17 cellular contexts compared by ENCODE assay signal in the genomic region with DNA sequence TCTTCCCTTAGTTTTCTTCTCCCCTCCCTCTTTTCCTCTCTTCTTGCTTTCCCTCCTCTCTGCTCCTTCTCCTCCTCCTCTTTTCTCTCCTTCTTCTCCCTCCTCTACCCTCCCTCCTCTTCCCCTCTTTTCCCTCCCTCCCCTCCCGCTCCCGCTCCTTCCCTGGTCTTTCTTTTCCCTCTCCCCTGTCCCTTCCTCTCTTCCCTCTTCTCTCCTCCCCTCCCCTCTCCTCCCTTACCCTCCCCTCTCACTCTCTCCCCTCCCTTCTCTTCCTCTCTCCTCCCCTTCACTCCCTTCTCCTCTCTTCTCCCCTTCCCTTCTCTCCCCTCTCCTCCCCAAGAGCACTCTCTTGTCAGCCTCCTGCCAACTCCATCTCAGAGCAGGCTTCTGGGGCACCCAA. TPM values are rescaled to one million over a fixed set of nuclear protein-coding genes. Genes with fewer than 3 reads are reported as not detected.
DNase-seq lines count a peak whose midpoint lies in the region; ATAC-seq and TF ChIP-seq lines count a peak whose summit lies in the region.
"Had no signal": no experiment of that assay in that cellular context is flagged by ENCODE, and none has a peak within 500 bp of the region (broad histone marks: within the 10 kb centered on the region; RNA-seq: fewer than 3 reads in every experiment).

No MANE protein-coding gene starts in this region.

- no peaks in the 10 kb centered on the region for H3F3A ChIP-seq in neural progenitor cell (ENCODE audit: low read depth)

- peaks cover 3% of the 10 kb centered on the region for H3K4me1 ChIP-seq in neural progenitor cell

- POLR2A ChIA-PET in WTC11 (lab: Charles Lee): no interaction called here

- no peak overlapping the region for H2AFZ ChIP-seq in neural progenitor cell (replicated peaks)
- H2AFZ ChIP-seq: GM23248 had no signal

- H3K36me3 Mint-ChIP-seq in WTC11 (no peaks in the 10 kb centered on the region), neural progenitor cell (no peaks in the 10 kb centered on the region)
- H3K36me3 Mint-ChIP-seq: CD4-positive, alpha-beta memory T cell had no signal

- no peaks in the 10 kb centered on the region for H3K27me3 ChIP-seq in neural progenitor cell

- no peak for ATAC-seq in WTC11
- ATAC-seq: HCT116 had no signal

- H3K9ac ChIP-seq in neural progenitor cell: no peak overlapping the region
- H3K9ac ChIP-seq: GM23248 had no signal

- H3K27me3 Mint-ChIP-seq in WTC11 (ENCODE audit: low read depth) (no peaks in the 10 kb centered on the region; the same call in 1 of the 2 replicates), neural progenitor cell (ENCODE audit: insufficient read depth, low read depth) (peaks cover 20% of the 10 kb centered on the region)

- H3K36me3 ChIP-seq in neural progenitor cell: no peaks in the 10 kb centered on the region

- TF ChIP-seq CTCF in WTC11 (IDR thresholded peaks at IDR 0.05): no peak
- TF ChIP-seq CTCF in neural progenitor cell (IDR thresholded peaks at IDR 0.05): no peak

- H3K9me3 ChIP-seq in neural progenitor cell (ENCODE audit: low read depth): no peaks in the 10 kb centered on the region

- H3K4me1 Mint-ChIP-seq in WTC11: peaks cover 15% of the 10 kb centered on the region
- H3K4me1 Mint-ChIP-seq in neural progenitor cell: peaks cover 19% of the 10 kb centered on the region
- H3K4me1 Mint-ChIP-seq: CD4-positive, alpha-beta memory T cell had no signal

- CTCF ChIA-PET in WTC11 (lab: Charles Lee): interaction anchor here (0.6 to 1.4 kb wide), 3 partner anchors 19 to 159 kb away, joined by 3 read pairs; no protein-coding TSS in a partner anchor

- DNase-seq in WTC11 (ENCODE audit: low spot score) (no peak), islet precursor cell (peak; percentile 36), neural progenitor cell (ENCODE audit: low spot score) (no peak), KG1 (lab: John Stamatoyannopoulos, UW) (no peak), ureter (ENCODE audit: low spot score) (no peak), NCI-H2196 treated with DMSO at 0.1 percent for 48 hours (lab: John Stamatoyannopoulos, UW; ENCODE audit: unreplicated experiment) (no peak), foreskin melanocyte (no peak)
- DNase-seq: C1 segment of cervical spinal cord; Calu3; CD4-positive, alpha-beta memory T cell; COR-L47; DMS53; DND-41; GM23248; H9; HFFc6 had no signal

- H4K20me1 ChIP-seq in neural progenitor cell (ENCODE audit: low read depth): no peaks in the 10 kb centered on the region

- no peak overlapping the region for H3K27ac Mint-ChIP-seq in WTC11
- peak overlapping the region; percentile 72 for H3K27ac Mint-ChIP-seq in neural progenitor cell
- H3K27ac Mint-ChIP-seq: CD4-positive, alpha-beta memory T cell; H9; HFFc6 had no signal

- H3K27ac ChIP-seq in neural progenitor cell: no peak overlapping the region
- H3K27ac ChIP-seq: GM23248 had no signal

- H3K4me3 Mint-ChIP-seq in WTC11 (no peak overlapping the region), neural progenitor cell (no peak overlapping the region)
- H3K4me3 Mint-ChIP-seq: CD4-positive, alpha-beta memory T cell; HFFc6 had no signal

- no peaks in the 10 kb centered on the region for H3K79me2 ChIP-seq in neural progenitor cell (ENCODE audit: low read depth)

- H3K4me3 ChIP-seq in neural progenitor cell: no peak overlapping the region
- H3K4me3 ChIP-seq: GM23248 had no signal

- H3K9me3 Mint-ChIP-seq in WTC11 (no peaks in the 10 kb centered on the region), neural progenitor cell (no peaks in the 10 kb centered on the region)
- H3K9me3 Mint-ChIP-seq: CD4-positive, alpha-beta memory T cell; H9; HFFc6 had no signal

- H3K4me2 ChIP-seq in neural progenitor cell: no peak overlapping the region

TF ChIP-seq in WTC11, 78 proteins besides CTCF, POLR2A, EP300 and RAD21:
- no peak for TF ChIP-seq SMAD4 (CRISPR knock-in tag; IDR thresholded peaks at IDR 0.05)
- TF ChIP-seq, protein P1, sequence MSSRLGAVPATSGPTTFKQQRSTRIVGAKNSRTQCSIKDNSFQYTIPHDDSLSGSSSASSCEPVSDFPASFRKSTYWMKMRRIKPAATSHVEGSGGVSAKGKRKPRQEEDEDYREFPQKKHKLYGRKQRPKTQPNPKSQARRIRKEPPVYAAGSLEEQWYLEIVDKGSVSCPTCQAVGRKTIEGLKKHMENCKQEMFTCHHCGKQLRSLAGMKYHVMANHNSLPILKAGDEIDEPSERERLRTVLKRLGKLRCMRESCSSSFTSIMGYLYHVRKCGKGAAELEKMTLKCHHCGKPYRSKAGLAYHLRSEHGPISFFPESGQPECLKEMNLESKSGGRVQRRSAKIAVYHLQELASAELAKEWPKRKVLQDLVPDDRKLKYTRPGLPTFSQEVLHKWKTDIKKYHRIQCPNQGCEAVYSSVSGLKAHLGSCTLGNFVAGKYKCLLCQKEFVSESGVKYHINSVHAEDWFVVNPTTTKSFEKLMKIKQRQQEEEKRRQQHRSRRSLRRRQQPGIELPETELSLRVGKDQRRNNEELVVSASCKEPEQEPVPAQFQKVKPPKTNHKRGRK (CRISPR knock-in tag; IDR thresholded peaks at IDR 0.05; ENCODE audit: borderline replicate concordance): 0 out of 2 replicates have a peak, but pooled peaks have one; percentile 72

RNA-seq across cellular contexts. Expression of a gene that starts 17.4 kb away (rescaled TPM):
- total RNA-seq in WTC11 (2021): 60.3 to 64.5 TPM (median 63.9 TPM) in 3 replicates
- 69.3 and 114 TPM in 2 replicates for total RNA-seq in neural progenitor cell (ENCODE audit: low replicate concordance)
- total RNA-seq in ureter: 47.1 TPM
